Comparison of ENCODE assay signal across 18 cellular contexts in the genomic region with DNA sequence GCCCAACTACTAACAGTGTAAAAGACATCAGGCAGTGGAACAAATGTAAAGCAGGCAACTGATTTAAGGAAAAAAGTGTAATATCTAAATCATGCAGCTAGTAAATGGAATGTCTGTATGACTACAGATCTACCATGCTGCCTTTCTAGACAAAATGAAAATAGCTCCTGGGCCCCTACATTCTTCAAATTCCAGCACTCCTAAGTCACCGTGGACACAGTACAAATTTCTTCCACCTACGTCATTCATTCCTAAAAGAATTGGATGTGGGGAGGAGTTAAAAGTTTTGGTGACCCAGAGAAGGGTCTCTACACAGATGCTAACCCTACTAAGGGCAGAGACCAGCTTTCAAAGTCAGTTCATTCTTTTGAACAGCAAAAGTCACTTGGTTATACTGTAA.
A peak's percentile ranks its signal among the peaks of the same experiment; 100 is the strongest.
DNase-seq lines count a peak whose midpoint lies in the region; ATAC-seq, FAIRE-seq and TF ChIP-seq lines count a peak whose summit lies in the region.
"Had no signal": no experiment of that assay in that cellular context is flagged by ENCODE, and none has a peak within 500 bp of the region (broad histone marks: within the 10 kb centered on the region; RNA-seq: fewer than 3 reads in every experiment).

No MANE protein-coding gene starts in this region.

- no TSS peak for BruUV-seq in OCI-LY7 (replicated peaks; lab: Mats Ljungman, UMichigan)

- no peak overlapping the region for H2AFZ ChIP-seq in OCI-LY7 (ENCODE audit: low read length)
- H2AFZ ChIP-seq: neural progenitor cell had no signal

- H3K9me2 ChIP-seq in OCI-LY7 (ENCODE audit: insufficient read depth, low read length) = no peaks in the 10 kb centered on the region

- CTCF ChIA-PET in OCI-LY7 (lab: Charles Lee; ENCODE audit: unreplicated experiment) = no interaction called here

- H3K4me1 ChIP-seq in ascending aorta (peaks cover 13 to 20% of the 10 kb centered on the region in 2 donors), OCI-LY7 (ENCODE audit: insufficient read depth, low read length, poor library complexity, severe bottlenecking) (no peaks in the 10 kb centered on the region)
- H3K4me1 ChIP-seq: esophagus squamous epithelium, neural progenitor cell, right lobe of liver had no signal

- no peaks in the 10 kb centered on the region for H3K36me3 ChIP-seq in ascending aorta
- no peaks in the 10 kb centered on the region for H3K36me3 ChIP-seq in OCI-LY7 (ENCODE audit: insufficient read depth, low read length)
- H3K36me3 ChIP-seq: esophagus squamous epithelium, neural progenitor cell, right lobe of liver had no signal

- POLR2A ChIA-PET in OCI-LY7 (lab: Charles Lee) = no interaction called here

- H3K27ac ChIP-seq in ascending aorta = peak overlapping the region; percentile 82 to 88
- H3K27ac ChIP-seq in OCI-LY7 (ENCODE audit: low read depth, low read length, poor library complexity, severe bottlenecking) = no peak overlapping the region
- H3K27ac ChIP-seq: esophagus squamous epithelium, neural progenitor cell, right lobe of liver had no signal

- no peak for ATAC-seq in Right ventricle myocardium inferior
- ATAC-seq: right lobe of liver had no signal

- intact Hi-C loops in ascending aorta (cut with DNase I) (loop anchor here (5.0 to 10.0 kb wide), 4 partner anchors 170 to 570 kb away; partner anchors contain the start of genes AMER1, MTMR8 and SPIN4), Right ventricle myocardium inferior (cut with DNase I) (no loop called here), OCI-LY7 (cut with micrococcal nuclease; ENCODE audit: unreplicated experiment) (no loop called here)

- H3K9me3 ChIP-seq in ascending aorta (no peaks in the 10 kb centered on the region), OCI-LY7 (ENCODE audit: low read length) (no peaks in the 10 kb centered on the region)
- H3K9me3 ChIP-seq: esophagus squamous epithelium, right lobe of liver had no signal

- no peaks in the 10 kb centered on the region for H3K27me3 ChIP-seq in ascending aorta
- H3K27me3 ChIP-seq: esophagus squamous epithelium, neural progenitor cell, right lobe of liver had no signal

- H3K4me3 ChIP-seq in ascending aorta (no peak overlapping the region), foreskin fibroblast (ENCODE audit: low read depth in 1 of 2, low read length in 2 of 2) (no peak overlapping the region), OCI-LY7 (ENCODE audit: low read depth, low read length, poor library complexity, severe bottlenecking) (no peak overlapping the region)
- H3K4me3 ChIP-seq: esophagus squamous epithelium, neural progenitor cell, right lobe of liver had no signal

- TF ChIP-seq CTCF in ascending aorta (IDR thresholded peaks at IDR 0.05) (no peak), foreskin fibroblast (IDR thresholded peaks at IDR 0.05; ENCODE audit: low read depth, low read length) (no peak), OCI-LY7 (conservative IDR thresholded peaks at IDR 0.05; ENCODE audit: low read length) (no peak)

- in situ Hi-C loops in ACHN (cut with HindIII; ENCODE audit: low pct_ligation_motif_present, low pct_unique_long_range_greater_than_20kb, low sequenced_read_pairs) = no loop called here

- no peaks in the 10 kb centered on the region for H4K20me1 ChIP-seq in OCI-LY7 (ENCODE audit: insufficient read depth, low read length)

- no peak for FAIRE-seq in GM19239 (lab: Jason Lieb, UNC)
- FAIRE-seq: HTR-8/SVneo had no signal

- DNase-seq in ACHN (peak; percentile 36), HT1080 (ENCODE audit: low read depth) (peak; percentile 46), ascending aorta (ENCODE audit: low spot score in 2 of 2) (no peak), foreskin fibroblast (peak; percentile 36 to 61), DMS153 (lab: John Stamatoyannopoulos, UW) (no peak), GM19239 (ENCODE audit: insufficient read length, low spot score) (no peak), Right ventricle myocardium inferior (ENCODE audit: missing footprints) (no peak), OCI-LY7 (ENCODE audit: low spot score) (no peak)
- DNase-seq: activated CD4-positive, alpha-beta T cell treated with anti-CD3 and anti-CD28 coated beads for 48 hours; dermis blood vessel endothelial cell; esophagus squamous epithelium; NCI-H2029 treated with DMSO at 0.1 percent for 48 hours; NCI-H774; right lobe of liver; stimulated activated CD4-positive, alpha-beta T cell treated with anti-CD3 and anti-CD28 coated beads, Interleukin-4, amount 100 ng/mL, for 1 hour; T-helper 9 cell had no signal

- no peaks in the 10 kb centered on the region for H3K79me2 ChIP-seq in OCI-LY7 (ENCODE audit: insufficient read depth, low read depth, low read length)

- H3K4me2 ChIP-seq in OCI-LY7 (ENCODE audit: low read length) = no peak overlapping the region
- H3K4me2 ChIP-seq: neural progenitor cell had no signal

Comparison
In these comparisons a context has a peak if more than half of its experiments do, and no peak if none do; other contexts are left out.
1. DNase-seq: peak in ACHN (single experiment), HT1080 (single experiment) and foreskin fibroblast (2 of 2); none in ascending aorta (0 of 2), DMS153 (single experiment), GM19239 (single experiment), Right ventricle myocardium inferior (single experiment) and OCI-LY7 (single experiment).